Comparison of ENCODE assay signal across 19 cellular contexts in the genomic region with DNA sequence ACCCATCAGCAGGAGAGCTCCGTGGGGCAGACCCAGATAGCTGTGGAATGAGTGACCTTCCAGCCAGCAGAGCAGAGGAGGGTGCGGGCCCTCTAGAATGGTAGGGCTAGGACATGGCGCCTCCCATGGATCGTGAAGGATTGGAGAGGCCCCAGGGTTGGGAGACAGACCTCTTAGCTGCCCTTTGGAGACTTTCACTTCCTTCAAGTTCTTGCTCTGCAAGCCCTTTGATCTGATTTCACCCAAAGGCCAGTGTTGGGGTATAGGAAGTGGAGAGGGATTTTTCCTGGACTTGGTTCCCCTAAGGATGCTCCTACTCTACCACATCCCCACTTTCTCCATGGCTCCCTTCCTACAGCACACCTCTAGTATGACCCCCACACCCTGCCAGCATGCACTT. TPM values are rescaled to one million over a fixed set of nuclear protein-coding genes. Genes with fewer than 3 reads are reported as not detected.
DNase-seq lines count a peak whose midpoint lies in the region; ATAC-seq, FAIRE-seq and TF ChIP-seq lines count a peak whose summit lies in the region.
"Had no signal": no experiment of that assay in that cellular context is flagged by ENCODE, and none has a peak within 500 bp of the region (broad histone marks: within the 10 kb centered on the region; RNA-seq: fewer than 3 reads in every experiment).

No MANE protein-coding gene starts in this region.

- no peaks in the 10 kb centered on the region for H3K9me3 Mint-ChIP-seq in activated naive CD4-positive, alpha-beta T cell treated with anti-CD3 and anti-CD28 coated beads, Interleukin-2, amount 10 ng/mL, durations not matched to agents 7 days and 5 days
- H3K9me3 Mint-ChIP-seq in stimulated activated naive B cell treated with anti-CD40 and anti-IgM and Interleukin-4, amounts not matched to agents 10 μg/mL and 1 μg/mL and 100 μg/mL, for 72 hours: peaks cover 0 to 5% of the 10 kb centered on the region in 2 donors

- no peak overlapping the region for H2AFZ ChIP-seq in GM12878 (ENCODE audit: control insufficient read depth, low read depth, low read length)
- H2AFZ ChIP-seq: GM23248 had no signal

- TF ChIP-seq POLR2A in GM12878 (IDR thresholded peaks at IDR 0.05; ENCODE audit: low read depth, low read length): no peak

- peak overlapping the region; percentile 96 for H3K27ac ChIP-seq in GM12878 (ENCODE audit: control insufficient read depth, insufficient read depth)
- H3K27ac ChIP-seq: GM23248 had no signal

- no TSS peak for BruUV-seq in GM12878 (replicated peaks; lab: Mats Ljungman, UMichigan)

- no peaks in the 10 kb centered on the region for H3K27me3 Mint-ChIP-seq in activated naive CD4-positive, alpha-beta T cell treated with anti-CD3 and anti-CD28 coated beads, Interleukin-2, amount 10 ng/mL, durations not matched to agents 7 days and 5 days
- H3K27me3 Mint-ChIP-seq in stimulated activated naive B cell treated with anti-CD40 and anti-IgM and Interleukin-4, amounts not matched to agents 10 μg/mL and 1 μg/mL and 100 μg/mL, for 72 hours: no peaks in the 10 kb centered on the region

- DNase-seq in activated naive CD4-positive, alpha-beta T cell treated with anti-CD3 and anti-CD28 coated beads, Interleukin-2, amount 10 ng/mL, durations not matched to agents 7 days and 5 days: no peak
- no peak for DNase-seq in activated naive CD4-positive, alpha-beta T cell treated with Interleukin-2 at 50 U/mL for 16 hours
- peak; percentile 51 for DNase-seq in MV-4-11 (lab: John Stamatoyannopoulos, UW)
- DNase-seq in GM12878 (ENCODE audit: low read depth, low spot score): no peak
- DNase-seq in stimulated activated naive B cell treated with anti-CD40 and anti-IgM and Interleukin-4, amounts not matched to agents 10 μg/mL and 1 μg/mL and 100 μg/mL, for 72 hours: no peak
- no peak for DNase-seq in cerebellum (ENCODE audit: low spot score)
- DNase-seq in stimulated activated CD4-positive, alpha-beta T cell treated with anti-CD3 and anti-CD28 coated beads, Interleukin-4, amount 100 ng/mL, for 4 hours: no peak
- DNase-seq: activated CD4-positive, CD25-positive, alpha-beta regulatory T cell treated with anti-CD3 and anti-CD28 coated beads, Interleukin-2, amount 50 U/mL, for 72 hours; central memory CD4-positive, alpha-beta T cell; EL; GM23248; NCI-H1436; NCI-H226; PC-3; SK-N-SH had no signal

- H4K20me1 ChIP-seq in GM12878 (ENCODE audit: control insufficient read depth, insufficient read depth): no peaks in the 10 kb centered on the region

- H3K9me3 ChIP-seq in GM12878 (replicated peaks; ENCODE audit: control insufficient read depth, insufficient read depth, low read length): no peaks in the 10 kb centered on the region
- H3K9me3 ChIP-seq: SK-N-SH had no signal

- H3K36me3 ChIP-seq in GM12878 (ENCODE audit: control insufficient read depth in 2 of 2, insufficient read depth in 2 of 2, low read length in 1 of 2): peaks cover 2 to 11% of the 10 kb centered on the region in 2 experiments

- peak overlapping the region; percentile 84 for H3K4me3 ChIP-seq in GM12878
- H3K4me3 ChIP-seq: GM23248 had no signal

- no peak for TF ChIP-seq CTCF in GM12878 (IDR thresholded peaks at IDR 0.05 in 2 of 3, conservative IDR thresholded peaks at IDR 0.05 in 1 of 3; ENCODE audit: control insufficient read depth in 2 of 3, extremely low read depth in 1 of 3, insufficient read depth in 1 of 3, low read depth in 3 of 3, low read length in 3 of 3)

- H3K27me3 ChIP-seq in GM12878 (replicated peaks in 1 of 2; ENCODE audit: control insufficient read depth in 2 of 2, insufficient read depth in 2 of 2, low read length in 1 of 2): no peaks in the 10 kb centered on the region

- peaks cover 46% of the 10 kb centered on the region for H3K4me1 ChIP-seq in GM12878 (ENCODE audit: control insufficient read depth, insufficient read depth, low read length)

- intact Hi-C loops in GM12878 (cut with micrococcal nuclease; ENCODE audit: unreplicated experiment): no loop called here

- SMC1A ChIA-PET in GM12878 (lab: Charles Lee; ENCODE audit: uncharacterized antibody, unreplicated experiment): interaction anchor here (0.9 to 14.8 kb wide), 10 partner anchors 12 to 244 kb away, joined by 3 to 165 read pairs (median 4); no protein-coding TSS in a partner anchor

- no peak for TF ChIP-seq RAD21 in GM12878 (IDR thresholded peaks at IDR 0.05; ENCODE audit: insufficient read depth, low read depth, low read length)

- 8% methylated on average over 4 of the region's 4 CpGs for WGBS in GM12878 (ENCODE audit: insufficient coverage, insufficient replicate concordance, low lambda C conversion rate, missing lambda C conversion rate)

- peak overlapping the region; percentile 94 for H3K4me3 Mint-ChIP-seq in activated naive CD4-positive, alpha-beta T cell treated with anti-CD3 and anti-CD28 coated beads, Interleukin-2, amount 10 ng/mL, durations not matched to agents 7 days and 5 days
- H3K4me3 Mint-ChIP-seq in stimulated activated naive B cell treated with anti-CD40 and anti-IgM and Interleukin-4, amounts not matched to agents 10 μg/mL and 1 μg/mL and 100 μg/mL, for 72 hours: peak overlapping the region; percentile 77 to 97
- H3K4me3 Mint-ChIP-seq: type B pancreatic cell had no signal

- FAIRE-seq in GM12878 (lab: Jason Lieb, UNC): no peak
- FAIRE-seq: kidney had no signal

- RAD21 ChIA-PET in GM12878 (lab: Charles Lee; ENCODE audit: unreplicated experiment): interaction anchor here (1.0 to 7.0 kb wide), 6 partner anchors 12 to 40 kb away, joined by 3 to 166 read pairs (median 7); no protein-coding TSS in a partner anchor

- peaks cover 72% of the 10 kb centered on the region for H3K4me1 Mint-ChIP-seq in activated naive CD4-positive, alpha-beta T cell treated with anti-CD3 and anti-CD28 coated beads, Interleukin-2, amount 10 ng/mL, durations not matched to agents 7 days and 5 days
- peaks cover 57 to 61% of the 10 kb centered on the region in 2 donors for H3K4me1 Mint-ChIP-seq in stimulated activated naive B cell treated with anti-CD40 and anti-IgM and Interleukin-4, amounts not matched to agents 10 μg/mL and 1 μg/mL and 100 μg/mL, for 72 hours

- H3K9ac ChIP-seq in GM12878 (ENCODE audit: control insufficient read depth, insufficient read depth, low read length): peak overlapping the region; percentile 93
- H3K9ac ChIP-seq: GM23248, SK-N-SH had no signal

- peak overlapping the region; percentile 79 for H3K27ac Mint-ChIP-seq in activated naive CD4-positive, alpha-beta T cell treated with anti-CD3 and anti-CD28 coated beads, Interleukin-2, amount 10 ng/mL, durations not matched to agents 7 days and 5 days
- peak overlapping the region; percentile 84 for H3K27ac Mint-ChIP-seq in stimulated activated naive B cell treated with anti-CD40 and anti-IgM and Interleukin-4, amounts not matched to agents 10 μg/mL and 1 μg/mL and 100 μg/mL, for 72 hours
- H3K27ac Mint-ChIP-seq: type B pancreatic cell had no signal

- in situ Hi-C loops in GM12878 (cut with MboI): no loop called here

- no peak for ATAC-seq in GM12878
- no peak for ATAC-seq in stimulated activated naive B cell treated with anti-CD40 and anti-IgM and Interleukin-4, amounts not matched to agents 10 μg/mL and 1 μg/mL and 100 μg/mL, for 72 hours (replicated peaks)
- ATAC-seq in GM19467 (IDR thresholded peaks at IDR 0.05; ENCODE audit: unreplicated experiment): no peak
- ATAC-seq: PC-3 had no signal

- H3K36me3 Mint-ChIP-seq in activated naive CD4-positive, alpha-beta T cell treated with anti-CD3 and anti-CD28 coated beads, Interleukin-2, amount 10 ng/mL, durations not matched to agents 7 days and 5 days: peaks cover 70% of the 10 kb centered on the region
- peaks cover 38 to 61% of the 10 kb centered on the region in 2 donors for H3K36me3 Mint-ChIP-seq in stimulated activated naive B cell treated with anti-CD40 and anti-IgM and Interleukin-4, amounts not matched to agents 10 μg/mL and 1 μg/mL and 100 μg/mL, for 72 hours
- H3K36me3 Mint-ChIP-seq: type B pancreatic cell had no signal

- CTCF ChIA-PET in activated naive CD4-positive, alpha-beta T cell treated with anti-CD3 and anti-CD28 coated beads, Interleukin-2, amount 10 ng/mL, durations not matched to agents 7 days and 5 days (lab: Charles Lee): interaction anchor here (0.7 to 6.1 kb wide), 7 partner anchors 11 to 127 kb away, joined by 3 to 39 read pairs (median 6); no protein-coding TSS in a partner anchor
- CTCF ChIA-PET in GM12878 (lab: Yijun Ruan, JAX): interaction anchor here (0.6 to 4.9 kb wide), 5 partner anchors 12 to 41 kb away, joined by 3 to 66 read pairs (median 13); no protein-coding TSS in a partner anchor

- H3K79me2 ChIP-seq in GM12878 (ENCODE audit: control insufficient read depth, insufficient read depth, low read length): peaks cover 79% of the 10 kb centered on the region

- peak overlapping the region; percentile 92 for H3K4me2 ChIP-seq in GM12878 (ENCODE audit: control insufficient read depth, insufficient read depth)
- H3K4me2 ChIP-seq: SK-N-SH had no signal

- no peak for TF ChIP-seq EP300 in GM12878 (IDR thresholded peaks at IDR 0.05; ENCODE audit: borderline replicate concordance in 1 of 2, control insufficient read depth in 1 of 2, low read depth in 2 of 2, low read length in 2 of 2)

- POLR2A ChIA-PET in GM12878 (lab: Charles Lee): interaction anchor here (0.7 to 11.2 kb wide), 3 partner anchors 12 to 61 kb away, joined by 3 to 169 read pairs (median 4); a partner anchor contains a TSS

RNA-seq across cellular contexts. Expression of a gene that starts 3.0 kb away (rescaled TPM):
- 88.3 and 101 TPM in 2 replicates for total RNA-seq in GM12878 (2013; cell fraction: nucleolus; rRNA removed)
- 198 and 231 TPM in 2 replicates for total RNA-seq in GM12878 (2014; rRNA removed)
- total RNA-seq in GM12878 (2014; rRNA removed; fragmentation: Illumina TruSeq; extraction: Trizol): 123 and 130 TPM in 2 replicates
- total RNA-seq in GM12878 (2021): 183 and 191 TPM in 2 replicates
- 67.3 TPM for polyA plus RNA-seq in GM12878 (2011; ENCODE audit: low read depth)
- polyA plus RNA-seq in GM12878 (2011; rRNA removed): 159 and 233 TPM in 2 replicates
- polyA plus RNA-seq in GM12878 (2011; cell fraction: cytosol; rRNA removed): 229 and 314 TPM in 2 replicates
- 329 and 387 TPM in 2 replicates for polyA plus RNA-seq in GM12878 (2011; cell fraction: nucleus; rRNA removed)
- 109 and 113 TPM in 2 replicates for polyA plus RNA-seq in GM12878 (2012)
- polyA plus RNA-seq in GM12878 (2014; fragmentation: Illumina TruSeq; extraction: Trizol): 122 and 155 TPM in 2 replicates
- polyA plus RNA-seq in GM12878 (2014; fragmentation: Nextera tagmentation; extraction: Ambion mirVana): 10 to 100 TPM; 23.1 to 39.1 TPM
- polyA plus RNA-seq in GM12878 (2014; rRNA removed): 192 and 204 TPM in 2 replicates
- 100 to 1,000 TPM; 148 to 164 TPM for polyA plus RNA-seq in GM12878 (2016; fragmentation: Nextera tagmentation; extraction: Ambion mirVana)
- 120 and 220 TPM in 2 replicates for polyA minus RNA-seq in GM12878 (2011; rRNA and poly(A)+ RNA removed)
- 77.4 and 94.2 TPM in 2 replicates for polyA minus RNA-seq in GM12878 (2011; cell fraction: cytosol; rRNA and poly(A)+ RNA removed)
- 51.7 and 77.8 TPM in 2 replicates for polyA minus RNA-seq in GM12878 (2011; cell fraction: nucleus; rRNA and poly(A)+ RNA removed)
- total RNA-seq in cerebellum: 1.8 TPM
- total RNA-seq: GM23248, PC-3, pulmonary artery endothelial cell had no signal
- polyA plus RNA-seq: SK-N-SH had no signal

RNA-seq across cellular contexts. Expression of a gene that starts 43.9 kb away (rescaled TPM):
- not detected in 2 replicates for total RNA-seq in GM12878 (2013; cell fraction: nucleolus; rRNA removed)
- total RNA-seq in GM12878 (2014; rRNA removed) (0.17 and 0.27 TPM in 2 replicates), GM12878 (2014; rRNA removed; fragmentation: Illumina TruSeq; extraction: Trizol) (0.13 and 0.14 TPM in 2 replicates), GM12878 (2021) (0.21 and 0.27 TPM in 2 replicates), cerebellum (1.5 TPM)
- polyA plus RNA-seq in GM12878 (2011; ENCODE audit: low read depth): 0.13 TPM
- polyA plus RNA-seq in GM12878 (2011; rRNA removed) (0.04 TPM in 2 replicates), GM12878 (2014; fragmentation: Illumina TruSeq; extraction: Trizol) (0.21 and 0.32 TPM in 2 replicates), GM12878 (2014; fragmentation: Nextera tagmentation; extraction: Ambion mirVana) (under 1 TPM; 0.08 to 0.26 TPM), GM12878 (2014; rRNA removed) (0.24 and 0.37 TPM in 2 replicates), GM12878 (2016; fragmentation: Nextera tagmentation; extraction: Ambion mirVana) (under 1 TPM; 0.05 to 0.06 TPM)
- polyA plus RNA-seq in GM12878 (2011; cell fraction: cytosol; rRNA removed): 0.05 and 0.06 TPM in 2 replicates
- 0.04 and 0.06 TPM in 2 replicates for polyA plus RNA-seq in GM12878 (2011; cell fraction: nucleus; rRNA removed)
- polyA plus RNA-seq in GM12878 (2012): 0.05 and 0.07 TPM in 2 replicates
- not detected in 2 replicates for polyA minus RNA-seq in GM12878 (2011; rRNA and poly(A)+ RNA removed)
- polyA minus RNA-seq in GM12878 (2011; cell fraction: cytosol; rRNA and poly(A)+ RNA removed): not detected in 2 replicates
- polyA minus RNA-seq in GM12878 (2011; cell fraction: nucleus; rRNA and poly(A)+ RNA removed): not detected in 2 replicates
- total RNA-seq: PC-3, pulmonary artery endothelial cell had no signal

Comparison
In these comparisons a context has a peak if more than half of its experiments do, and no peak if none do; other contexts are left out.
1. RNA of a gene that starts 3.0 kb away (total RNA-seq): 88.3 to 231 TPM in GM12878; 1.8 TPM in cerebellum (single experiment); every median in the first group is over 10 times any median in the second.